17 cellular contexts compared by ENCODE assay signal in the genomic region with DNA sequence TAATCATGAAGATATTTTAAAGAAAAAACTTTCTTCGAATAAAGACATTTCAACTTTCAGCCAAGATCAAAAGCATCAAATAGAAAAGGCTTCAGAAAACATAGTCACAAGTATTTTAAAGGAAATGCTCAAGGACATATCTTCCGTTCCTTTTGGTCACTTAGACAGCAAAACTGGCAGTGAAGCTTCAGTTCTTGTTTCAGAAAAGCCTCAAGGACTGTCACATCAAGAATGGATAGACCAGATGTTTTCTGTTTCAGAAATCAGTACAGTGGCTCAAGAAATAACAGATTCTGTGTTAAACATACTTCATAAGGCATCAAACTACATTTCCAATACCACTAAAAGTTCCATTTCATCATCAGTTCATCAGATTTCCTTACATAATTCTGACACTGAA. TPM values are rescaled to one million over a fixed set of nuclear protein-coding genes. Genes with fewer than 3 reads are reported as not detected.
DNase-seq lines count a peak whose midpoint lies in the region; ATAC-seq, FAIRE-seq and TF ChIP-seq lines count a peak whose summit lies in the region.
"Had no signal": no experiment of that assay in that cellular context is flagged by ENCODE, and none has a peak within 500 bp of the region (broad histone marks: within the 10 kb centered on the region; RNA-seq: fewer than 3 reads in every experiment).

No MANE protein-coding gene starts in this region.

- no peaks in the 10 kb centered on the region for H3K9me2 ChIP-seq in hepatocyte (replicated peaks; ENCODE audit: insufficient read depth)

- H3K9me3 ChIP-seq in hepatocyte (ENCODE audit: low read depth) = peaks cover 10% of the 10 kb centered on the region

- H3K4me1 Mint-ChIP-seq in progenitor cell of endocrine pancreas (ENCODE audit: low read depth) = no peaks in the 10 kb centered on the region

- no peaks in the 10 kb centered on the region for H3K27me3 ChIP-seq in hepatocyte

- TF ChIP-seq CTCF in progenitor cell of endocrine pancreas (IDR thresholded peaks at IDR 0.05; ENCODE audit: unreplicated experiment) (no peak), hepatocyte (IDR thresholded peaks at IDR 0.05; ENCODE audit: poor library complexity) (no peak)

- H3K4me1 ChIP-seq in hepatocyte (ENCODE audit: insufficient read depth) = no peaks in the 10 kb centered on the region

- no peak overlapping the region for H3K27ac Mint-ChIP-seq in progenitor cell of endocrine pancreas

- FAIRE-seq in GM12891 (lab: Jason Lieb, UNC) = no peak
- FAIRE-seq: A204.1 had no signal

- no peaks in the 10 kb centered on the region for H3K79me2 ChIP-seq in hepatocyte

- H3K9me3 Mint-ChIP-seq in progenitor cell of endocrine pancreas (ENCODE audit: low read depth) = no peaks in the 10 kb centered on the region

- peak; percentile 45 for ATAC-seq in GM19035 (IDR thresholded peaks at IDR 0.05; ENCODE audit: unreplicated experiment)
- ATAC-seq in GM21723 (IDR thresholded peaks at IDR 0.05; ENCODE audit: unreplicated experiment) = peak; percentile 52
- ATAC-seq in HG03432 (IDR thresholded peaks at IDR 0.05; ENCODE audit: unreplicated experiment) = peak; percentile 36
- ATAC-seq: HCT116 had no signal

- H3K4me3 Mint-ChIP-seq in progenitor cell of endocrine pancreas (ENCODE audit: low read depth) = no peak overlapping the region

- DNase-seq in GM12891 (ENCODE audit: insufficient read length, low spot score) (no peak), progenitor cell of endocrine pancreas (ENCODE audit: low spot score, unreplicated experiment) (no peak), NCI-H1048 (lab: John Stamatoyannopoulos, UW) (no peak), anterior cingulate cortex (lab: John Stamatoyannopoulos, UW) (no peak), hepatocyte (ENCODE audit: low spot score) (no peak)
- DNase-seq: DMS153, EL, IMR-90, NCI-H1436, NCI-H2029 treated with DMSO at 0.1 percent for 48 hours, NCI-H510A had no signal

- TF ChIP-seq POLR2A in GM12891 (IDR thresholded peaks at IDR 0.05; ENCODE audit: low read depth, low read length) = no peak

- no peak overlapping the region for H3K4me2 ChIP-seq in hepatocyte

- H3K36me3 ChIP-seq in hepatocyte (replicated peaks; ENCODE audit: insufficient read depth, low read depth) = no peaks in the 10 kb centered on the region

- H2AFZ ChIP-seq in hepatocyte = no peak overlapping the region

- 97% methylated on average over 2 of the region's 2 CpGs for WGBS in hepatocyte (ENCODE audit: low lambda C conversion rate, missing lambda C conversion rate)

- H3K27ac ChIP-seq in hepatocyte = no peak overlapping the region
- H3K27ac ChIP-seq: C4-2B had no signal

- no peak overlapping the region for H3K4me3 ChIP-seq in hepatocyte

- peaks cover 14% of the 10 kb centered on the region for H3K36me3 Mint-ChIP-seq in progenitor cell of endocrine pancreas (ENCODE audit: insufficient read depth)

- H4K20me1 ChIP-seq in hepatocyte (ENCODE audit: insufficient read depth, poor library complexity, severe bottlenecking) = no peaks in the 10 kb centered on the region

- no peaks in the 10 kb centered on the region for H3K27me3 Mint-ChIP-seq in progenitor cell of endocrine pancreas

TF ChIP-seq in GM12891, 5 proteins besides CTCF, POLR2A, EP300 and RAD21:
- TF ChIP-seq POU2F2 (IDR thresholded peaks at IDR 0.05; ENCODE audit: low read depth, low read length) = no peak
- peak; percentile 37; the same call in 1 of the 2 replicates for TF ChIP-seq SPI1 (IDR thresholded peaks at IDR 0.05; ENCODE audit: low read depth, low read length)

RNA-seq across cellular contexts. Expression of gene FSIP2, which starts 51.8 kb away (rescaled TPM):
- polyA plus RNA-seq in GM12891 (2012; ENCODE audit: low read depth, missing spikeins) = 0.05 TPM
- total RNA-seq in progenitor cell of endocrine pancreas = 19.4 and 26.8 TPM in 2 replicates
- 8.6 and 9.4 TPM in 2 replicates for total RNA-seq in hepatocyte
- polyA plus RNA-seq in hepatocyte = 1.5 and 1.9 TPM in 2 replicates
